Comparison of ENCODE assay signal across 8 cellular contexts in genomic region chr12:94148841-94149780, GRCh38. TPM values are rescaled to one million over a fixed set of nuclear protein-coding genes. Genes with fewer than 3 reads are reported as not detected.
DNase-seq lines count a peak whose midpoint lies in the region; ATAC-seq and TF ChIP-seq lines count a peak whose summit lies in the region.

No MANE protein-coding gene starts in this region.

- no peaks in the 10 kb centered on the region for H3K9me3 ChIP-seq in CD8-positive, alpha-beta memory T cell (ENCODE audit: low read length)

- H3K4me1 ChIP-seq in CD8-positive, alpha-beta memory T cell (ENCODE audit: insufficient read depth, low read length): peaks cover 22% of the 10 kb centered on the region

- TF ChIP-seq CTCF in MCF 10A (IDR thresholded peaks at IDR 0.05; ENCODE audit: unreplicated experiment): no peak

- H3K4me3 ChIP-seq in CD8-positive, alpha-beta memory T cell (ENCODE audit: low read length): peak overlapping the region; percentile 65

- H3K9me3 Mint-ChIP-seq in CD8-positive, alpha-beta memory T cell: no peaks in the 10 kb centered on the region
- H3K9me3 Mint-ChIP-seq in T-cell (no peaks in the 10 kb centered on the region), MCF 10A (ENCODE audit: unreplicated experiment) (no peaks in the 10 kb centered on the region), immature natural killer cell (no peaks in the 10 kb centered on the region)

- H3K4me1 Mint-ChIP-seq in CD8-positive, alpha-beta memory T cell: peaks cover 32 to 48% (median 35%) of the 10 kb centered on the region in 3 donors
- H3K4me1 Mint-ChIP-seq in T-cell (peaks cover 29 to 45% (median 37%) of the 10 kb centered on the region in 3 donors), MCF 10A (ENCODE audit: insufficient read depth, unreplicated experiment) (no peaks in the 10 kb centered on the region), immature natural killer cell (peaks cover 21 to 39% of the 10 kb centered on the region in 2 donors)

- POLR2A ChIA-PET in CD8-positive, alpha-beta memory T cell (lab: Charles Lee): interaction anchor here (0.5 to 2.9 kb wide), 5 partner anchors 55 to 113 kb away, joined by 3 to 20 read pairs (median 3); no protein-coding TSS in a partner anchor
- POLR2A ChIA-PET in T-cell (lab: Charles Lee): interaction anchor here in 1 of 2 donors (0.6 kb wide), 1 partner anchor 918 kb away, joined by 3 read pairs; no protein-coding TSS in a partner anchor
- POLR2A ChIA-PET in MCF 10A (lab: Yijun Ruan, JAX): no interaction called here

- peaks cover 0 to 3% of the 10 kb centered on the region in 2 donors for H3K27me3 Mint-ChIP-seq in CD8-positive, alpha-beta memory T cell
- H3K27me3 Mint-ChIP-seq in T-cell (no peaks in the 10 kb centered on the region), MCF 10A (ENCODE audit: insufficient read depth, unreplicated experiment) (peaks cover 63% of the 10 kb centered on the region), immature natural killer cell (ENCODE audit: low read depth in 3 of 3) (peaks cover 0 to 3% (median 0%) of the 10 kb centered on the region in 3 donors)

- intact Hi-C loops in MCF 10A (cut with micrococcal nuclease): loop anchor here (5.0 to 10.0 kb wide), 3 partner anchors 283 to 1188 kb away; no protein-coding TSS in a partner anchor

- peak; percentile 30 for ATAC-seq in GM19324 (IDR thresholded peaks at IDR 0.05; ENCODE audit: low FRiP score, unreplicated experiment)
- peak; percentile 38 for ATAC-seq in HG03439 (IDR thresholded peaks at IDR 0.05; ENCODE audit: unreplicated experiment)
- peak; percentile 28 to 41 (median 33) for ATAC-seq in T-cell (replicated peaks in 1 of 4)

- peaks cover 0 to 6% (median 2%) of the 10 kb centered on the region in 3 donors for H3K36me3 Mint-ChIP-seq in CD8-positive, alpha-beta memory T cell
- H3K36me3 Mint-ChIP-seq in T-cell (peaks cover 3% of the 10 kb centered on the region), MCF 10A (ENCODE audit: insufficient read depth, unreplicated experiment) (no peaks in the 10 kb centered on the region), immature natural killer cell (no peaks in the 10 kb centered on the region)

- no peaks in the 10 kb centered on the region for H3K27me3 ChIP-seq in CD8-positive, alpha-beta memory T cell (ENCODE audit: insufficient read depth, low read length, poor library complexity, severe bottlenecking)

- DNase-seq in CD8-positive, alpha-beta memory T cell: peak; percentile 26 to 60 (median 43)
- DNase-seq in T-cell (peak in 28 of 34 experiments; percentile 15 to 51 (median 30)), MCF 10A (ENCODE audit: unreplicated experiment) (no peak), immature natural killer cell (peak; percentile 48 to 53 (median 53)), NCI-H128 (lab: John Stamatoyannopoulos, UW; ENCODE audit: unreplicated experiment) (no peak)
- peak; percentile 25 to 30 for DNase-seq in stimulated activated CD4-positive, alpha-beta T cell treated with anti-CD3 and anti-CD28 coated beads, Interleukin-2, amount 100 ng/mL, for 48 hours

- peak overlapping the region; percentile 87 to 99 (median 95) for H3K4me3 Mint-ChIP-seq in CD8-positive, alpha-beta memory T cell
- peak overlapping the region; percentile 85 to 93 (median 92) for H3K4me3 Mint-ChIP-seq in T-cell
- peak overlapping the region; percentile 53 for H3K4me3 Mint-ChIP-seq in MCF 10A (ENCODE audit: unreplicated experiment)
- peak overlapping the region; percentile 90 to 95 (median 93) for H3K4me3 Mint-ChIP-seq in immature natural killer cell

- no peaks in the 10 kb centered on the region for H3K36me3 ChIP-seq in CD8-positive, alpha-beta memory T cell (ENCODE audit: insufficient read depth, low read length)

- H3K27ac ChIP-seq in CD8-positive, alpha-beta memory T cell (ENCODE audit: low read depth, low read length): no peak overlapping the region

- CTCF ChIA-PET in CD8-positive, alpha-beta memory T cell (lab: Charles Lee): interaction anchor here (1.0 to 2.4 kb wide), 11 partner anchors 9 to 285 kb away, joined by 3 to 10 read pairs (median 4); no protein-coding TSS in a partner anchor
- CTCF ChIA-PET in T-cell (lab: Charles Lee): interaction anchor here (0.7 to 1.0 kb wide), 5 partner anchors 20 to 610 kb away, joined by 3 to 5 read pairs (median 3); no protein-coding TSS in a partner anchor
- CTCF ChIA-PET in MCF 10A (lab: Yijun Ruan, JAX): no interaction called here

- H3K27ac Mint-ChIP-seq in CD8-positive, alpha-beta memory T cell: peak overlapping the region in 1 of 8 donors; percentile 61
- no peak overlapping the region for H3K27ac Mint-ChIP-seq in T-cell
- no peak overlapping the region for H3K27ac Mint-ChIP-seq in MCF 10A (ENCODE audit: low read depth, unreplicated experiment)
- peak overlapping the region in 1 of 6 donors; percentile 37 for H3K27ac Mint-ChIP-seq in immature natural killer cell

- no TSS peak for BruUV-seq in MCF 10A (replicated peaks; lab: Mats Ljungman, UMichigan)

RNA-seq across cellular contexts. Expression of gene PLXNC1, which starts 0.7 kb away (rescaled TPM):
- 1 to 10 TPM; 5.0 to 5.6 TPM for total RNA-seq in CD8-positive, alpha-beta memory T cell
- polyA plus RNA-seq in CD8-positive, alpha-beta memory T cell: 8.1 TPM
- total RNA-seq in T-cell: 10 to 100 TPM; 12.9 to 23.9 (median 19.2) TPM
- total RNA-seq in MCF 10A (2022): 2.4 and 2.6 TPM in 2 replicates
- polyA plus RNA-seq in immature natural killer cell: 1 to 10 TPM; 2.3 to 3.3 (median 2.5) TPM

Comparison
In these comparisons a context has a peak if more than half of its experiments do, and no peak if none do; other contexts are left out.
1. DNase-seq: peak in CD8-positive, alpha-beta memory T cell (5 of 5), T-cell (28 of 34), immature natural killer cell (3 of 3) and stimulated activated CD4-positive, alpha-beta T cell treated with anti-CD3 and anti-CD28 coated beads, Interleukin-2, amount 100 ng/mL, for 48 hours (2 of 2); none in MCF 10A (single experiment) and NCI-H128 (single experiment).
2. Peak in every context shown above with its lines, with median percentiles within 50 percentile points of each other: H3K4me3 Mint-ChIP-seq and ATAC-seq.